In genomic region chrX:1165535-1166196, GRCh38 we compare ENCODE assay signal across 2 cellular contexts.
TF ChIP-seq lines count a peak whose summit lies in the region.

No MANE protein-coding gene starts in this region.

TF ChIP-seq in SK-N-SH treated with all-trans-retinoic acid at 6 μM for 48 hours, 23 proteins besides CTCF, POLR2A, EP300 and RAD21 (continued from another document):
- TF ChIP-seq TSHZ2 (CRISPR knock-in tag; IDR thresholded peaks at IDR 0.05) (no peak), PATZ1 (CRISPR knock-in tag; IDR thresholded peaks at IDR 0.05; ENCODE audit: borderline replicate concordance) (no peak), PPARA (CRISPR knock-in tag; IDR thresholded peaks at IDR 0.05; ENCODE audit: borderline replicate concordance) (no peak), CREB5 (CRISPR knock-in tag; IDR thresholded peaks at IDR 0.05; ENCODE audit: low read depth) (no peak), CSRNP3 (CRISPR knock-in tag; IDR thresholded peaks at IDR 0.05) (no peak), ZNF565 (CRISPR knock-in tag; conservative IDR thresholded peaks at IDR 0.05; ENCODE audit: low read depth) (no peak), POU6F1 (CRISPR knock-in tag; IDR thresholded peaks at IDR 0.05; ENCODE audit: borderline replicate concordance, low read depth) (no peak), ZNF70 (CRISPR knock-in tag; IDR thresholded peaks at IDR 0.05) (no peak), ZNF8 (CRISPR knock-in tag; IDR thresholded peaks at IDR 0.05) (no peak), ZFP30 (CRISPR knock-in tag; IDR thresholded peaks at IDR 0.05) (no peak), ARNTL (CRISPR knock-in tag; IDR thresholded peaks at IDR 0.05; ENCODE audit: borderline replicate concordance, low read depth) (no peak), ZC3H10 (CRISPR knock-in tag; IDR thresholded peaks at IDR 0.05) (no peak)

TF ChIP-seq in SK-N-SH, 30 proteins besides CTCF, POLR2A, EP300 and RAD21 (continued from another document):
- TF ChIP-seq RCOR1 (IDR thresholded peaks at IDR 0.05; ENCODE audit: low read length), result no peak
- TF ChIP-seq FOSL2 (IDR thresholded peaks at IDR 0.05; ENCODE audit: borderline replicate concordance, low read depth), result no peak
- no peak for TF ChIP-seq USF2 (IDR thresholded peaks at IDR 0.05; ENCODE audit: borderline replicate concordance, low read depth, low read length)
- TF ChIP-seq ZBTB33 (IDR thresholded peaks at IDR 0.05; ENCODE audit: borderline replicate concordance, low read depth), result no peak
- TF ChIP-seq NRF1 (IDR thresholded peaks at IDR 0.05; ENCODE audit: low read depth, low read length), result no peak
- TF ChIP-seq EZH2phosphoT487 (IDR thresholded peaks at IDR 0.05; ENCODE audit: borderline replicate concordance, low read depth), result no peak
- no peak for TF ChIP-seq GATA2 (CRISPR knock-in tag; IDR thresholded peaks at IDR 0.05)
- TF ChIP-seq MAX (IDR thresholded peaks at IDR 0.05; ENCODE audit: low read depth), result no peak
